In the genomic region with DNA sequence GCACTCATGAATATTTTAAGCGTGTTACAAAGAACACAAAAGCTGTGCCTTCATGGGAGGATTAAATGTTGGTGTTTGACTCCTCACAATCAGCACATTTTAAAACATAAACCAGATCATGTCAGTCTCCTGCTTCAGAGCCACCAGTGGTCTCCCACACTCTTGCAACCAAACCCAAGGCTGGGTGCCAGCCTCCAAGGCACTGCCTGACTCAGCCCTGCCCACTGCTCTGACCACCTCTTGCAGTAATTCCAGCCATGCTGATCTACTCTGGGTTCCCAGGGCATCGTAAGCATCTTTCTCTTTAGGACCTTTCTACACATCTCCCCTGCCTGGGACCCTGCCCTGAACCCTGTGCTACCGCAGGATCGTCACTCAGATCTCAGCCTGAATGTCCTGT, we compare ENCODE assay signal across 14 cellular contexts.
DNase-seq lines count a peak whose midpoint lies in the region; ATAC-seq and TF ChIP-seq lines count a peak whose summit lies in the region.
"Had no signal": no experiment of that assay in that cellular context is flagged by ENCODE, and none has a peak within 500 bp of the region (broad histone marks: within the 10 kb centered on the region; RNA-seq: fewer than 3 reads in every experiment).

No MANE protein-coding gene starts in this region.

- H3K36me3 ChIP-seq in heart left ventricle (no peaks in the 10 kb centered on the region), ascending aorta (no peaks in the 10 kb centered on the region), uterus (no peaks in the 10 kb centered on the region)
- no peaks in the 10 kb centered on the region for H3K36me3 ChIP-seq in naive thymus-derived CD4-positive, alpha-beta T cell (ENCODE audit: control insufficient read depth in 2 of 3, insufficient read depth in 3 of 3, low read length in 3 of 3)
- H3K36me3 ChIP-seq: neutrophil had no signal

- 95 to 98% (median 96%) methylated on average over 4 of the region's 4 CpGs for WGBS in heart left ventricle, 4 donors

- peaks cover 27 to 77% (median 72%) of the 10 kb centered on the region in 7 donors for H3K4me1 Mint-ChIP-seq in naive thymus-derived CD4-positive, alpha-beta T cell

- H3K27me3 ChIP-seq in heart left ventricle (no peaks in the 10 kb centered on the region), ascending aorta (no peaks in the 10 kb centered on the region), uterus (no peaks in the 10 kb centered on the region)
- H3K27me3 ChIP-seq in naive thymus-derived CD4-positive, alpha-beta T cell (ENCODE audit: control insufficient read depth in 2 of 2, insufficient read depth in 2 of 2, low read length in 2 of 2): no peaks in the 10 kb centered on the region
- H3K27me3 ChIP-seq: neutrophil had no signal

- peak overlapping the region in 9 of 12 donors; percentile 37 to 89 (median 49) for H3K27ac ChIP-seq in heart left ventricle
- peak overlapping the region; percentile 20 to 55 for H3K27ac ChIP-seq in ascending aorta
- peak overlapping the region; percentile 13 for H3K27ac ChIP-seq in naive thymus-derived CD4-positive, alpha-beta T cell (ENCODE audit: low read depth, low read length)
- H3K27ac ChIP-seq in uterus: peak overlapping the region; percentile 69 to 75
- H3K27ac ChIP-seq: epithelial cell of prostate, neutrophil had no signal

- H3K9me3 Mint-ChIP-seq in naive thymus-derived CD4-positive, alpha-beta T cell: no peaks in the 10 kb centered on the region
- H3K9me3 Mint-ChIP-seq: activated CD4-positive, alpha-beta memory T cell treated with anti-CD3 and anti-CD28 coated beads for 36 hours had no signal

- H3K4me1 ChIP-seq in heart left ventricle: peaks cover 0 to 75% (median 5%) of the 10 kb centered on the region in 12 donors
- peaks cover 4 to 6% of the 10 kb centered on the region in 2 donors for H3K4me1 ChIP-seq in ascending aorta
- peaks cover 10 to 43% of the 10 kb centered on the region in 2 donors for H3K4me1 ChIP-seq in naive thymus-derived CD4-positive, alpha-beta T cell (ENCODE audit: control insufficient read depth in 2 of 2, insufficient read depth in 2 of 2, low read length in 2 of 2)
- H3K4me1 ChIP-seq in uterus: peaks cover 0 to 6% of the 10 kb centered on the region in 2 donors

- DNase-seq in heart left ventricle (no peak), left ventricle myocardium superior (no peak), ascending aorta (ENCODE audit: low spot score in 2 of 2) (no peak), uterus (no peak), NCI-H1092 (lab: John Stamatoyannopoulos, UW) (no peak), NCI-H526 (lab: John Stamatoyannopoulos, UW) (no peak), NCI-H1105 (lab: John Stamatoyannopoulos, UW) (no peak)
- DNase-seq in naive thymus-derived CD4-positive, alpha-beta T cell: no peak
- DNase-seq: activated CD4-positive, alpha-beta memory T cell treated with anti-CD3 and anti-CD28 coated beads for 36 hours; amygdala; NCI-H446 treated with DMSO at 0.1 percent for 48 hours had no signal

- H3K27me3 Mint-ChIP-seq in naive thymus-derived CD4-positive, alpha-beta T cell: no peaks in the 10 kb centered on the region
- H3K27me3 Mint-ChIP-seq: activated CD4-positive, alpha-beta memory T cell treated with anti-CD3 and anti-CD28 coated beads for 36 hours had no signal

- TF ChIP-seq POLR2A in heart left ventricle (IDR thresholded peaks at IDR 0.05) (no peak), uterus (IDR thresholded peaks at IDR 0.05) (no peak)

- H3K4me3 ChIP-seq in heart left ventricle: no peak overlapping the region
- no peak overlapping the region for H3K4me3 ChIP-seq in ascending aorta
- no peak overlapping the region for H3K4me3 ChIP-seq in naive thymus-derived CD4-positive, alpha-beta T cell (ENCODE audit: low read length)
- H3K4me3 ChIP-seq in uterus: no peak overlapping the region

- H3K4me3 Mint-ChIP-seq in naive thymus-derived CD4-positive, alpha-beta T cell: peak overlapping the region in 7 of 10 donors; percentile 5 to 68 (median 34)
- H3K4me3 Mint-ChIP-seq: activated CD4-positive, alpha-beta memory T cell treated with anti-CD3 and anti-CD28 coated beads for 36 hours had no signal

- H3K9me3 ChIP-seq in heart left ventricle (no peaks in the 10 kb centered on the region), ascending aorta (no peaks in the 10 kb centered on the region), uterus (no peaks in the 10 kb centered on the region)
- H3K9me3 ChIP-seq in naive thymus-derived CD4-positive, alpha-beta T cell (ENCODE audit: control insufficient read depth in 2 of 3, low read length in 3 of 3): no peaks in the 10 kb centered on the region
- H3K9me3 ChIP-seq: neutrophil had no signal

- POLR2A ChIA-PET in naive thymus-derived CD4-positive, alpha-beta T cell (lab: Charles Lee): interaction anchor here (1.1 to 3.1 kb wide), 3 partner anchors 14 to 259 kb away, joined by 3 to 22 read pairs (median 4); no protein-coding TSS in a partner anchor

- no peak for TF ChIP-seq CTCF in heart left ventricle (IDR thresholded peaks at IDR 0.05)
- no peak for TF ChIP-seq CTCF in ascending aorta (IDR thresholded peaks at IDR 0.05)
- no peak for TF ChIP-seq CTCF in uterus (IDR thresholded peaks at IDR 0.05)

- H3K36me3 Mint-ChIP-seq in naive thymus-derived CD4-positive, alpha-beta T cell: peaks cover 0 to 4% (median 0%) of the 10 kb centered on the region in 5 donors
- H3K36me3 Mint-ChIP-seq: activated CD4-positive, alpha-beta memory T cell treated with anti-CD3 and anti-CD28 coated beads for 36 hours had no signal

- intact Hi-C loops in heart left ventricle (cut with DNase I): loop anchor here in 1 of 10 donors (5.0 kb wide), 1 partner anchor 43 kb away; no protein-coding TSS in a partner anchor
- intact Hi-C loops in left ventricle myocardium superior (cut with micrococcal nuclease): no loop called here
- intact Hi-C loops in ascending aorta (cut with DNase I): no loop called here
- intact Hi-C loops in naive thymus-derived CD4-positive, alpha-beta T cell (cut with micrococcal nuclease): loop anchor here in 1 of 2 donors (2.0 kb wide), 1 partner anchor 14 kb away; no protein-coding TSS in a partner anchor
- intact Hi-C loops in uterus (cut with DNase I; ENCODE audit: low total_unique reads): no loop called here

- ATAC-seq in heart left ventricle (no peak), left ventricle myocardium superior (no peak)
- ATAC-seq in naive thymus-derived CD4-positive, alpha-beta T cell: no peak
- ATAC-seq: SK-N-SH treated with all-trans-retinoic acid at 6 μM for 48 hours had no signal

- H3K27ac Mint-ChIP-seq in naive thymus-derived CD4-positive, alpha-beta T cell: peak overlapping the region; percentile 19 to 94 (median 88)
- H3K27ac Mint-ChIP-seq: activated CD4-positive, alpha-beta memory T cell treated with anti-CD3 and anti-CD28 coated beads for 36 hours had no signal

- CTCF ChIA-PET in naive thymus-derived CD4-positive, alpha-beta T cell (lab: Charles Lee): interaction anchor here (1.1 to 1.5 kb wide), 2 partner anchors 10 to 14 kb away, joined by 3 to 4 read pairs; no protein-coding TSS in a partner anchor

Comparison
In these comparisons a context has a peak if more than half of its experiments do, and no peak if none do; other contexts are left out.
1. H3K27ac ChIP-seq: peak in every context shown above with its lines; median percentile 72 in uterus; 49 in heart left ventricle; 38 in ascending aorta; 13 in naive thymus-derived CD4-positive, alpha-beta T cell.